ENCODE assay signal across 25 cellular contexts in the genomic region with DNA sequence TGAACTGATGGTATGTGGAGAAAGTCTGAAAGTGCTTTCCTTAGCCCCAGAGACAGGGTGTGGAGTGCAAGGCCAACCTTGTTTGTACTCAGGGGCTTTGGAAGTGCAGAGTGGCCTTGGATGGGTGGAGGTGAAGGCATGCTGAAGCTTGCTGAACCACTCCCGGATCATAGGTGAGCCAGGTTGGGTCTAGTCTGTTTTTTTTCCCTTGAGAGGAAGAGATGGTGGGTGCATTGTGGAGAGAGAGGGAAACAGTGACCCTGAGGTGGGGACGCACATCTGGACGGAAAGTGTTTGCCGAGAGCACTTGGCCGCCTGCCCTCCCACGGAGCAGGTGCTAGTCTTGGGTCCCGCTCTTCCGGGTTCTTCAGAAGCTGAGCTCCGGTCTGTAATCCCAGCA. TPM values are rescaled to one million over a fixed set of nuclear protein-coding genes. Genes with fewer than 3 reads are reported as not detected.
DNase-seq lines count a peak whose midpoint lies in the region; ATAC-seq and TF ChIP-seq lines count a peak whose summit lies in the region.
"Had no signal": no experiment of that assay in that cellular context is flagged by ENCODE, and none has a peak within 500 bp of the region (broad histone marks: within the 10 kb centered on the region; RNA-seq: fewer than 3 reads in every experiment).

No MANE protein-coding gene starts in this region.

- peaks cover 48% of the 10 kb centered on the region for H4K20me1 ChIP-seq in neural progenitor cell (ENCODE audit: low read depth)

- H3K9ac ChIP-seq in neural progenitor cell = no peak overlapping the region

- H3K27ac ChIP-seq in neural progenitor cell = no peak overlapping the region
- H3K27ac ChIP-seq: adrenal gland, PC-9, stomach, tibial nerve had no signal

- DNase-seq in NCI-H2196 (lab: John Stamatoyannopoulos, UW; ENCODE audit: unreplicated experiment) (peak; percentile 17), NCI-H2196 treated with DMSO at 0.1 percent for 48 hours (lab: John Stamatoyannopoulos, UW; ENCODE audit: unreplicated experiment) (no peak), NCI-H1105 (lab: John Stamatoyannopoulos, UW) (peak; percentile 11), WTC11 (ENCODE audit: low spot score) (no peak), neural progenitor cell (ENCODE audit: low spot score) (no peak), glutamatergic neuron (no peak), NCI-H82 (lab: John Stamatoyannopoulos, UW) (no peak)
- no peak for DNase-seq in activated CD8-positive, alpha-beta memory T cell treated with anti-CD3 and anti-CD28 coated beads, Interleukin-2, amount 10 ng/mL, durations not matched to agents 7 days and 5 days
- DNase-seq: activated CD4-positive, alpha-beta T cell treated with anti-CD3 and anti-CD28 coated beads for 1 hour; activated CD8-positive, alpha-beta T cell treated with anti-CD3 and anti-CD28 coated beads, Interleukin-2, amount 10 ng/mL, durations not matched to agents 7 days and 5 days; activated gamma-delta T cell; adrenal gland; CD4-positive, alpha-beta T cell; GDM1; GOT3; kidney glomerular epithelial cell; MG63; NCI-H146; PC-9; stimulated activated CD8-positive, alpha-beta memory T cell treated with anti-CD3 and anti-CD28 coated beads, Interleukin-4, amount 100 ng/mL, for 48 hours; stomach had no signal

- TF ChIP-seq CTCF in WTC11 (IDR thresholded peaks at IDR 0.05) = no peak
- no peak for TF ChIP-seq CTCF in neural progenitor cell (IDR thresholded peaks at IDR 0.05)
- no peak for TF ChIP-seq CTCF in glutamatergic neuron (IDR thresholded peaks at IDR 0.05; ENCODE audit: partially characterized antibody, unreplicated experiment)

- 0 out of 2 replicates have a peak overlapping the region, but pooled peaks have one; percentile 21 for H3K27ac Mint-ChIP-seq in WTC11
- peak overlapping the region; percentile 72 for H3K27ac Mint-ChIP-seq in neural progenitor cell
- H3K27ac Mint-ChIP-seq in glutamatergic neuron (ENCODE audit: unreplicated experiment) = no peak overlapping the region
- no peak overlapping the region for H3K27ac Mint-ChIP-seq in activated CD8-positive, alpha-beta memory T cell treated with anti-CD3 and anti-CD28 coated beads, Interleukin-2, amount 10 ng/mL, durations not matched to agents 7 days and 5 days
- H3K27ac Mint-ChIP-seq: activated CD8-positive, alpha-beta T cell treated with anti-CD3 and anti-CD28 coated beads, Interleukin-2, amount 10 ng/mL, durations not matched to agents 7 days and 5 days; CD4-positive, alpha-beta T cell; dendritic cell treated with granulocyte-macrophage colony-stimulating factor and Interleukin-4, amounts not matched to agents 40 ng/mL and 50 ng/mL, for 4 days had no signal

- H2AFZ ChIP-seq in neural progenitor cell (replicated peaks) = no peak overlapping the region
- H2AFZ ChIP-seq: PC-9 had no signal

- peaks cover 11% of the 10 kb centered on the region for H3K4me1 ChIP-seq in neural progenitor cell

- no peak overlapping the region for H3K4me2 ChIP-seq in neural progenitor cell
- H3K4me2 ChIP-seq: PC-9 had no signal

- H3K4me3 Mint-ChIP-seq in WTC11 (no peak overlapping the region), neural progenitor cell (peak overlapping the region; percentile 38), glutamatergic neuron (ENCODE audit: unreplicated experiment) (no peak overlapping the region)
- H3K4me3 Mint-ChIP-seq in activated CD8-positive, alpha-beta memory T cell treated with anti-CD3 and anti-CD28 coated beads, Interleukin-2, amount 10 ng/mL, durations not matched to agents 7 days and 5 days = no peak overlapping the region
- H3K4me3 Mint-ChIP-seq: activated CD8-positive, alpha-beta T cell treated with anti-CD3 and anti-CD28 coated beads, Interleukin-2, amount 10 ng/mL, durations not matched to agents 7 days and 5 days; CD4-positive, alpha-beta T cell; dendritic cell treated with granulocyte-macrophage colony-stimulating factor and Interleukin-4, amounts not matched to agents 40 ng/mL and 50 ng/mL, for 4 days had no signal

- peaks cover 71% of the 10 kb centered on the region for H3K27me3 ChIP-seq in neural progenitor cell
- H3K27me3 ChIP-seq: adrenal gland, stomach, tibial nerve had no signal

- H3K79me2 ChIP-seq in neural progenitor cell (ENCODE audit: low read depth) = no peaks in the 10 kb centered on the region

- H3K9me3 Mint-ChIP-seq in WTC11 (peaks cover 16% of the 10 kb centered on the region), neural progenitor cell (peaks cover 26% of the 10 kb centered on the region), glutamatergic neuron (ENCODE audit: unreplicated experiment) (peaks cover 15% of the 10 kb centered on the region)
- H3K9me3 Mint-ChIP-seq in activated CD8-positive, alpha-beta memory T cell treated with anti-CD3 and anti-CD28 coated beads, Interleukin-2, amount 10 ng/mL, durations not matched to agents 7 days and 5 days (ENCODE audit: low read depth) = peaks cover 12% of the 10 kb centered on the region

- no peaks in the 10 kb centered on the region for H3K36me3 ChIP-seq in neural progenitor cell
- H3K36me3 ChIP-seq: adrenal gland, MG63, prostate gland had no signal

- H3K4me1 Mint-ChIP-seq in WTC11 (peaks cover 18% of the 10 kb centered on the region), neural progenitor cell (peaks cover 28% of the 10 kb centered on the region), glutamatergic neuron (ENCODE audit: low read depth, unreplicated experiment) (peaks cover 15% of the 10 kb centered on the region)
- no peaks in the 10 kb centered on the region for H3K4me1 Mint-ChIP-seq in activated CD8-positive, alpha-beta memory T cell treated with anti-CD3 and anti-CD28 coated beads, Interleukin-2, amount 10 ng/mL, durations not matched to agents 7 days and 5 days

- ATAC-seq in WTC11 = no peak
- ATAC-seq in activated CD8-positive, alpha-beta memory T cell treated with anti-CD3 and anti-CD28 coated beads, Interleukin-2, amount 10 ng/mL, durations not matched to agents 7 days and 5 days = no peak
- ATAC-seq: activated CD8-positive, alpha-beta T cell treated with anti-CD3 and anti-CD28 coated beads, Interleukin-2, amount 10 ng/mL, durations not matched to agents 7 days and 5 days; K562 had no signal

- peaks cover 10% of the 10 kb centered on the region for H3F3A ChIP-seq in neural progenitor cell (ENCODE audit: low read depth)

- CTCF ChIA-PET in WTC11 (lab: Charles Lee) = interaction anchor here (0.6 to 1.4 kb wide), 3 partner anchors 19 to 120 kb away, joined by 3 to 5 read pairs (median 4); no protein-coding TSS in a partner anchor
- CTCF ChIA-PET in activated CD8-positive, alpha-beta memory T cell treated with anti-CD3 and anti-CD28 coated beads, Interleukin-2, amount 10 ng/mL, durations not matched to agents 7 days and 5 days (lab: Charles Lee) = no interaction called here

- peaks cover 8% of the 10 kb centered on the region for H3K36me3 Mint-ChIP-seq in WTC11
- H3K36me3 Mint-ChIP-seq in neural progenitor cell = peaks cover 16% of the 10 kb centered on the region
- H3K36me3 Mint-ChIP-seq in glutamatergic neuron (ENCODE audit: unreplicated experiment) = peaks cover 13% of the 10 kb centered on the region
- H3K36me3 Mint-ChIP-seq in activated CD8-positive, alpha-beta memory T cell treated with anti-CD3 and anti-CD28 coated beads, Interleukin-2, amount 10 ng/mL, durations not matched to agents 7 days and 5 days = peaks cover 13% of the 10 kb centered on the region

- POLR2A ChIA-PET in WTC11 (lab: Charles Lee) = no interaction called here

- H3K27me3 Mint-ChIP-seq in WTC11 (ENCODE audit: low read depth) (no peaks in the 10 kb centered on the region; the same call in 1 of the 2 replicates), neural progenitor cell (ENCODE audit: insufficient read depth, low read depth) (peaks cover 7% of the 10 kb centered on the region), glutamatergic neuron (ENCODE audit: unreplicated experiment) (peaks cover 8% of the 10 kb centered on the region)
- no peaks in the 10 kb centered on the region for H3K27me3 Mint-ChIP-seq in activated CD8-positive, alpha-beta memory T cell treated with anti-CD3 and anti-CD28 coated beads, Interleukin-2, amount 10 ng/mL, durations not matched to agents 7 days and 5 days
- H3K27me3 Mint-ChIP-seq: CD4-positive, alpha-beta T cell; dendritic cell treated with granulocyte-macrophage colony-stimulating factor and Interleukin-4, amounts not matched to agents 40 ng/mL and 50 ng/mL, for 4 days had no signal

- H3K9me3 ChIP-seq in neural progenitor cell (ENCODE audit: low read depth) = peaks cover 6% of the 10 kb centered on the region
- H3K9me3 ChIP-seq: adrenal gland, prostate gland had no signal

- H3K4me3 ChIP-seq in neural progenitor cell = no peak overlapping the region
- H3K4me3 ChIP-seq: adrenal gland, K562, MG63, PC-9, prostate gland, stomach, tibial nerve had no signal

TF ChIP-seq in WTC11, 78 proteins besides CTCF, POLR2A, EP300 and RAD21 (continues in another document):
- TF ChIP-seq, protein P1, sequence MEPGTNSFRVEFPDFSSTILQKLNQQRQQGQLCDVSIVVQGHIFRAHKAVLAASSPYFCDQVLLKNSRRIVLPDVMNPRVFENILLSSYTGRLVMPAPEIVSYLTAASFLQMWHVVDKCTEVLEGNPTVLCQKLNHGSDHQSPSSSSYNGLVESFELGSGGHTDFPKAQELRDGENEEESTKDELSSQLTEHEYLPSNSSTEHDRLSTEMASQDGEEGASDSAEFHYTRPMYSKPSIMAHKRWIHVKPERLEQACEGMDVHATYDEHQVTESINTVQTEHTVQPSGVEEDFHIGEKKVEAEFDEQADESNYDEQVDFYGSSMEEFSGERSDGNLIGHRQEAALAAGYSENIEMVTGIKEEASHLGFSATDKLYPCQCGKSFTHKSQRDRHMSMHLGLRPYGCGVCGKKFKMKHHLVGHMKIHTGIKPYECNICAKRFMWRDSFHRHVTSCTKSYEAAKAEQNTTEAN (CRISPR knock-in tag; IDR thresholded peaks at IDR 0.05) = no peak
- TF ChIP-seq ZNF232 (CRISPR knock-in tag; IDR thresholded peaks at IDR 0.05) = no peak
- TF ChIP-seq OVOL2 (CRISPR knock-in tag; IDR thresholded peaks at IDR 0.05; ENCODE audit: borderline replicate concordance) = no peak
- TF ChIP-seq, protein P2, sequence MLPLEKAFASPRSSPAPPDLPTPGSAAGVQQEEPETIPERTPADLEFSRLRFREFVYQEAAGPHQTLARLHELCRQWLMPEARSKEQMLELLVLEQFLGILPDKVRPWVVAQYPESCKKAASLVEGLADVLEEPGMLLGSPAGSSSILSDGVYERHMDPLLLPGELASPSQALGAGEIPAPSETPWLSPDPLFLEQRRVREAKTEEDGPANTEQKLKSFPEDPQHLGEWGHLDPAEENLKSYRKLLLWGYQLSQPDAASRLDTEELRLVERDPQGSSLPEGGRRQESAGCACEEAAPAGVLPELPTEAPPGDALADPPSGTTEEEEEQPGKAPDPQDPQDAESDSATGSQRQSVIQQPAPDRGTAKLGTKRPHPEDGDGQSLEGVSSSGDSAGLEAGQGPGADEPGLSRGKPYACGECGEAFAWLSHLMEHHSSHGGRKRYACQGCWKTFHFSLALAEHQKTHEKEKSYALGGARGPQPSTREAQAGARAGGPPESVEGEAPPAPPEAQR (CRISPR knock-in tag; IDR thresholded peaks at IDR 0.05) = no peak

RNA-seq across cellular contexts. Expression of gene ABAT, which starts 12.5 kb away (rescaled TPM):
- 4.4 to 6.6 TPM (median 5.4 TPM) in 3 replicates for total RNA-seq in WTC11 (2021)
- 7.3 and 7.9 TPM in 2 replicates for total RNA-seq in neural progenitor cell (ENCODE audit: low replicate concordance)
- total RNA-seq in glutamatergic neuron (ENCODE audit: unreplicated experiment) = 70.9 TPM
- 1 to 10 TPM; 4.0 to 7.8 TPM for total RNA-seq in activated CD8-positive, alpha-beta memory T cell treated with anti-CD3 and anti-CD28 coated beads, Interleukin-2, amount 10 ng/mL, durations not matched to agents 7 days and 5 days

Comparison
In these comparisons a context has a peak if more than half of its experiments do, and no peak if none do; other contexts are left out.
1. DNase-seq: peak in NCI-H2196 (single experiment) and NCI-H1105 (single experiment); none in NCI-H2196 treated with DMSO at 0.1 percent for 48 hours (single experiment), WTC11 (single experiment), neural progenitor cell (single experiment), glutamatergic neuron (single experiment), activated CD8-positive, alpha-beta memory T cell treated with anti-CD3 and anti-CD28 coated beads, Interleukin-2, amount 10 ng/mL, durations not matched to agents 7 days and 5 days (single experiment) and NCI-H82 (single experiment).
2. H3K27ac Mint-ChIP-seq: peak in WTC11 (single experiment) and neural progenitor cell (single experiment); none in glutamatergic neuron (single experiment) and activated CD8-positive, alpha-beta memory T cell treated with anti-CD3 and anti-CD28 coated beads, Interleukin-2, amount 10 ng/mL, durations not matched to agents 7 days and 5 days (single experiment).